ENCODE assay signal across 8 cellular contexts in genomic region chr15:40069178-40070165, GRCh38. TPM values are rescaled to one million over a fixed set of nuclear protein-coding genes. Genes with fewer than 3 reads are reported as not detected.
DNase-seq lines count a peak whose midpoint lies in the region; ATAC-seq and TF ChIP-seq lines count a peak whose summit lies in the region.

No MANE protein-coding gene starts in this region.

- H3K27me3 Mint-ChIP-seq in activated T-cell treated with anti-CD3 and anti-CD28 coated beads, Interleukin-2, amount 50 U/mL, for 4 hours (ENCODE audit: low read depth), result peaks cover 13% of the 10 kb centered on the region

- peak overlapping the region; percentile 93 for H3K27ac ChIP-seq in SJSA1
- peak overlapping the region; percentile 71 for H3K27ac ChIP-seq in parathyroid adenoma

- H3K36me3 Mint-ChIP-seq in activated T-cell treated with anti-CD3 and anti-CD28 coated beads, Interleukin-2, amount 50 U/mL, for 4 hours (ENCODE audit: insufficient read depth), result no peaks in the 10 kb centered on the region

- no peaks in the 10 kb centered on the region for H3K9me2 ChIP-seq in Loucy (replicated peaks; ENCODE audit: low read depth, low read length)

- in situ Hi-C loops in Caki2 (cut with HindIII; ENCODE audit: low pct_unique_long_range_greater_than_20kb, low sequenced_read_pairs), result no loop called here

- H3K36me3 ChIP-seq in Loucy (ENCODE audit: insufficient read depth, low read length), result no peaks in the 10 kb centered on the region
- H3K36me3 ChIP-seq in SJSA1, result no peaks in the 10 kb centered on the region
- H3K36me3 ChIP-seq in parathyroid adenoma (ENCODE audit: control insufficient read depth, insufficient read depth, low read length), result no peaks in the 10 kb centered on the region

- H3K4me1 ChIP-seq in Loucy (ENCODE audit: insufficient read depth, low read length, poor library complexity, severe bottlenecking), result peaks cover 47% of the 10 kb centered on the region
- peaks cover 55% of the 10 kb centered on the region for H3K4me1 ChIP-seq in SJSA1 (replicated peaks)
- peaks cover 8% of the 10 kb centered on the region for H3K4me1 ChIP-seq in parathyroid adenoma

- peak; percentile 78 for ATAC-seq in GM21423 (IDR thresholded peaks at IDR 0.05; ENCODE audit: unreplicated experiment)
- no peak for ATAC-seq in activated T-cell treated with anti-CD3 and anti-CD28 coated beads, Interleukin-2, amount 50 U/mL, for 4 hours

- H3K9me3 Mint-ChIP-seq in activated T-cell treated with anti-CD3 and anti-CD28 coated beads, Interleukin-2, amount 50 U/mL, for 4 hours, result no peaks in the 10 kb centered on the region

- peaks cover 13% of the 10 kb centered on the region for H3K4me1 Mint-ChIP-seq in activated T-cell treated with anti-CD3 and anti-CD28 coated beads, Interleukin-2, amount 50 U/mL, for 4 hours (ENCODE audit: low read depth)

- H2AFZ ChIP-seq in Loucy (ENCODE audit: low read length) (0 out of 2 replicates have a peak overlapping the region, but pooled peaks have one; percentile 1), parathyroid adenoma (peak overlapping the region; percentile 51)

- H3K27me3 ChIP-seq in Loucy (ENCODE audit: insufficient read depth, low read length, poor library complexity, severe bottlenecking) (no peaks in the 10 kb centered on the region), SJSA1 (replicated peaks) (no peaks in the 10 kb centered on the region), parathyroid adenoma (ENCODE audit: control insufficient read depth, insufficient read depth, low read length) (no peaks in the 10 kb centered on the region)

- TF ChIP-seq CTCF in Loucy (conservative IDR thresholded peaks at IDR 0.05; ENCODE audit: low read length), result no peak
- no peak for TF ChIP-seq CTCF in parathyroid adenoma (IDR thresholded peaks at IDR 0.05)

- H3K9ac ChIP-seq in Loucy (ENCODE audit: low read depth, low read length, poor library complexity, severe bottlenecking) (peak overlapping the region; percentile 48), parathyroid adenoma (no peak overlapping the region)

- peaks cover 5% of the 10 kb centered on the region; the same call in 1 of the 2 replicates for H3F3A ChIP-seq in Loucy (ENCODE audit: low read depth)

- no peaks in the 10 kb centered on the region for H4K20me1 ChIP-seq in Loucy (ENCODE audit: insufficient read depth, low read length, poor library complexity, severe bottlenecking)

- H3K9me3 ChIP-seq in Loucy (ENCODE audit: insufficient read depth, low read depth, low read length) (no peaks in the 10 kb centered on the region), SJSA1 (replicated peaks) (no peaks in the 10 kb centered on the region), parathyroid adenoma (ENCODE audit: control insufficient read depth, low read length) (no peaks in the 10 kb centered on the region)

- DNase-seq in Caki2 (ENCODE audit: low read depth) (peak; percentile 91), SJSA1 (ENCODE audit: low read depth in 1 of 2, low spot score in 2 of 2) (peak; percentile 89 to 95), germinal center (ENCODE audit: low spot score) (peak; percentile 55), Kasumi-1 (lab: John Stamatoyannopoulos, UW) (no peak)
- DNase-seq in activated T-cell treated with anti-CD3 and anti-CD28 coated beads, Interleukin-2, amount 50 U/mL, for 4 hours, result no peak

- no peak overlapping the region for H3K4me3 Mint-ChIP-seq in activated T-cell treated with anti-CD3 and anti-CD28 coated beads, Interleukin-2, amount 50 U/mL, for 4 hours

- H3K4me2 ChIP-seq in Loucy (ENCODE audit: low read depth, low read length, poor library complexity, severe bottlenecking) (peak overlapping the region; percentile 59), parathyroid adenoma (ENCODE audit: low read length) (peak overlapping the region; percentile 40)

- no peak overlapping the region for H3K4me3 ChIP-seq in Loucy (ENCODE audit: low read length, poor library complexity, severe bottlenecking)
- no peak overlapping the region for H3K4me3 ChIP-seq in SJSA1
- no peak overlapping the region for H3K4me3 ChIP-seq in parathyroid adenoma (ENCODE audit: low read depth, low read length)

- no peaks in the 10 kb centered on the region for H3K79me2 ChIP-seq in Loucy (ENCODE audit: insufficient read depth, low read length)
- H3K79me2 ChIP-seq in parathyroid adenoma, result no peaks in the 10 kb centered on the region

RNA-seq across cellular contexts. Expression of gene SRP14, which starts 30.5 kb away (rescaled TPM):
- total RNA-seq in Caki2 (2014; rRNA removed; shearing (Covaris generic); ENCODE audit: low replicate concordance), result 175 and 229 TPM in 2 replicates
- total RNA-seq in SJSA1 (2014; rRNA removed; shearing (Covaris generic)), result 355 and 405 TPM in 2 replicates
- total RNA-seq in activated T-cell treated with anti-CD3 and anti-CD28 coated beads, Interleukin-2, amount 50 U/mL, for 4 hours, result 100 to 1,000 TPM; 186 to 222 (median 214) TPM

RNA-seq across cellular contexts. Expression of gene BMF, which starts 39.2 kb away (rescaled TPM):
- total RNA-seq in Caki2 (2014; rRNA removed; shearing (Covaris generic); ENCODE audit: low replicate concordance), result 0.23 and 1.8 TPM in 2 replicates
- 3.2 and 6.2 TPM in 2 replicates for total RNA-seq in SJSA1 (2014; rRNA removed; shearing (Covaris generic))
- 1 to 10 TPM; 3.1 to 7.1 (median 6.6) TPM for total RNA-seq in activated T-cell treated with anti-CD3 and anti-CD28 coated beads, Interleukin-2, amount 50 U/mL, for 4 hours

Comparison
In these comparisons a context has a peak if more than half of its experiments do, and no peak if none do; other contexts are left out.
1. DNase-seq: peak in Caki2 (single experiment), SJSA1 (2 of 2) and germinal center (single experiment); none in activated T-cell treated with anti-CD3 and anti-CD28 coated beads, Interleukin-2, amount 50 U/mL, for 4 hours (single experiment) and Kasumi-1 (0 of 2).